ENCODE assay signal across 24 cellular contexts in the genomic region with DNA sequence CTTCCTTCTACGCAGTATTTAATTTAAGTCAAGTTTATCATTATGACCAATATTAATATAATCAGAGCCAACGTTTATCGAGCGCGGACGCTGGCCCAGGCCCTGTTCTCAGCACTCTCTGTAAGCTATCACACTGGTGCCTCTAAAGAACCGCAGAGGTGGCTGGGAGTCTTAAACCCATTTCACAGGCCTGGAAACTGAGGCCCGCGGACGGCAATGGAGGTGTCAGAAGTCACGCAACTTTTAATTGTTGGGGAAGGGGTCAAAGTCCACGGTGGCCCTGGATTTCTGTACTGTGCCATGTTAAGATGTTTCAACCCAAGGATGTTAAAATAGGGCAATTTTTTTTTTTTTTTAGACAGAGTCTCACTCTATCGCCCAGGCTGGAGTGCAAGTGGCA. TPM values are rescaled to one million over a fixed set of nuclear protein-coding genes. Genes with fewer than 3 reads are reported as not detected.
DNase-seq lines count a peak whose midpoint lies in the region; ATAC-seq, FAIRE-seq and TF ChIP-seq lines count a peak whose summit lies in the region.
"Had no signal": no experiment of that assay in that cellular context is flagged by ENCODE, and none has a peak within 500 bp of the region (broad histone marks: within the 10 kb centered on the region; RNA-seq: fewer than 3 reads in every experiment).

No MANE protein-coding gene starts in this region.

- no peaks in the 10 kb centered on the region for H3K4me1 ChIP-seq in HepG2 (ENCODE audit: insufficient read depth, low read length)
- no peaks in the 10 kb centered on the region for H3K4me1 ChIP-seq in right lobe of liver
- H3K4me1 ChIP-seq in K562 (replicated peaks in 1 of 2; ENCODE audit: control insufficient read depth in 2 of 2, insufficient read depth in 2 of 2, low read length in 2 of 2), result peaks cover 0 to 14% of the 10 kb centered on the region in 2 experiments; a peak in 3 of 5 replicates
- H3K4me1 ChIP-seq in gastroesophageal sphincter, result no peaks in the 10 kb centered on the region
- H3K4me1 ChIP-seq in CD4-positive, alpha-beta memory T cell (ENCODE audit: insufficient read depth, low read length), result no peaks in the 10 kb centered on the region
- H3K4me1 ChIP-seq: A549 had no signal

- intact Hi-C loops in HepG2 (cut with micrococcal nuclease; ENCODE audit: unreplicated experiment), result no loop called here
- intact Hi-C loops in right lobe of liver (cut with DNase I), result no loop called here
- intact Hi-C loops in K562 (cut with micrococcal nuclease), result no loop called here
- intact Hi-C loops in CD4-positive, alpha-beta memory T cell (cut with micrococcal nuclease), result no loop called here

- H3K27ac ChIP-seq in HepG2 (ENCODE audit: extremely low read length, insufficient read depth, low read length) (no peak overlapping the region), right lobe of liver (no peak overlapping the region), K562 (ENCODE audit: extremely low read depth, low read depth, low read length) (no peak overlapping the region), gastroesophageal sphincter (no peak overlapping the region)
- H3K27ac ChIP-seq in CD4-positive, alpha-beta memory T cell (ENCODE audit: low read depth, low read length), result no peak overlapping the region
- H3K27ac ChIP-seq: 22Rv1; A549; BLaER1 treated with 17β-estradiol and CSF1 and Interleukin-3, amounts not matched to agents 10 nM and 100 nM; C4-2B had no signal

- ATAC-seq in HepG2 (no peak), right lobe of liver (no peak), K562 (no peak), gastroesophageal sphincter (no peak)
- ATAC-seq: A549 had no signal

- no peak for TF ChIP-seq POLR2A in HepG2 (IDR thresholded peaks at IDR 0.05; ENCODE audit: insufficient read depth in 1 of 2, low read depth in 2 of 2, low read length in 2 of 2)
- TF ChIP-seq POLR2A in right lobe of liver (IDR thresholded peaks at IDR 0.05), result no peak
- no peak for TF ChIP-seq POLR2A in K562 (conservative IDR thresholded peaks at IDR 0.05)
- no peak for TF ChIP-seq POLR2A in gastroesophageal sphincter (IDR thresholded peaks at IDR 0.05)

- POLR2A ChIA-PET in HepG2 (lab: Yijun Ruan, JAX), result no interaction called here
- POLR2A ChIA-PET in K562 (lab: Yijun Ruan, JAX), result no interaction called here
- POLR2A ChIA-PET in CD4-positive, alpha-beta memory T cell (lab: Charles Lee; ENCODE audit: partially characterized antibody), result no interaction called here

- H3K27me3 Mint-ChIP-seq in glutamatergic neuron (ENCODE audit: unreplicated experiment), result peaks cover 11% of the 10 kb centered on the region
- H3K27me3 Mint-ChIP-seq in CD4-positive, alpha-beta memory T cell, result peaks cover 24 to 37% of the 10 kb centered on the region in 2 donors

- peaks cover 5% of the 10 kb centered on the region for H3K9me3 Mint-ChIP-seq in glutamatergic neuron (ENCODE audit: unreplicated experiment)
- no peaks in the 10 kb centered on the region for H3K9me3 Mint-ChIP-seq in CD4-positive, alpha-beta memory T cell
- H3K9me3 Mint-ChIP-seq: CD4-positive, alpha-beta T cell had no signal

- H3K9me3 ChIP-seq in HepG2 (ENCODE audit: low read length) (no peaks in the 10 kb centered on the region), right lobe of liver (no peaks in the 10 kb centered on the region), K562 (replicated peaks; ENCODE audit: control insufficient read depth, insufficient read depth, low read depth, low read length) (no peaks in the 10 kb centered on the region), gastroesophageal sphincter (no peaks in the 10 kb centered on the region)
- no peaks in the 10 kb centered on the region for H3K9me3 ChIP-seq in CD4-positive, alpha-beta memory T cell (ENCODE audit: control insufficient read depth in 1 of 2, low read length in 2 of 2)
- H3K9me3 ChIP-seq: A549; BLaER1 treated with 17β-estradiol and CSF1 and Interleukin-3, amounts not matched to agents 10 nM and 100 nM had no signal

- no peak for TF ChIP-seq RAD21 in HepG2 (CRISPR knock-in tag; IDR thresholded peaks at IDR 0.05)
- TF ChIP-seq RAD21 in K562 (CRISPR knock-in tag; conservative IDR thresholded peaks at IDR 0.05 in 1 of 2, IDR thresholded peaks at IDR 0.05 in 1 of 2), result no peak

- H3K36me3 ChIP-seq in HepG2 (replicated peaks in 1 of 2; ENCODE audit: control insufficient read depth in 1 of 2, insufficient read depth in 2 of 2, low read length in 2 of 2), result peaks cover 0 to 3% of the 10 kb centered on the region in 2 experiments; a peak in 2 of 5 replicates
- no peaks in the 10 kb centered on the region for H3K36me3 ChIP-seq in right lobe of liver
- H3K36me3 ChIP-seq in K562 (ENCODE audit: control insufficient read depth, insufficient read depth, low read length), result no peaks in the 10 kb centered on the region
- H3K36me3 ChIP-seq in gastroesophageal sphincter, result no peaks in the 10 kb centered on the region
- no peaks in the 10 kb centered on the region for H3K36me3 ChIP-seq in CD4-positive, alpha-beta memory T cell (ENCODE audit: insufficient read depth, low read length)
- H3K36me3 ChIP-seq: BLaER1 treated with 17β-estradiol and CSF1 and Interleukin-3, amounts not matched to agents 10 nM and 100 nM had no signal

- H3K9ac ChIP-seq in HepG2 (ENCODE audit: insufficient read depth, low read depth, low read length), result no peak overlapping the region
- no peak overlapping the region for H3K9ac ChIP-seq in K562 (ENCODE audit: insufficient read depth in 1 of 2, low read depth in 2 of 2, low read length in 2 of 2)
- H3K9ac ChIP-seq: BLaER1 treated with 17β-estradiol and CSF1 and Interleukin-3, amounts not matched to agents 10 nM and 100 nM had no signal

- H2AFZ ChIP-seq in HepG2 (ENCODE audit: low read length) (no peak overlapping the region), K562 (ENCODE audit: low read depth, low read length) (no peak overlapping the region)

- DNase-seq in HepG2 (ENCODE audit: low spot score) (no peak), right lobe of liver (no peak), K562 (ENCODE audit: extremely low read depth in 1 of 4, low spot score in 3 of 4) (no peak), glutamatergic neuron (no peak), NCI-H226 (no peak)
- no peak for DNase-seq in CD4-positive, alpha-beta memory T cell
- DNase-seq: AML-193; CD4-positive, alpha-beta T cell; CD8-positive, alpha-beta memory T cell; COR-L47; DMS 273 treated with DMSO at 0.1 percent for 48 hours; DMS153; DMS53; DMS79; DND-41; EL; GDM1 had no signal

- H3K79me2 ChIP-seq in HepG2 (ENCODE audit: insufficient read depth, low read length) (no peaks in the 10 kb centered on the region), K562 (ENCODE audit: control insufficient read depth, insufficient read depth, low read length) (no peaks in the 10 kb centered on the region)

- in situ Hi-C loops in HepG2 (cut with HindIII; ENCODE audit: extremely low pct_ligation_motif_present, low pct_unique_long_range_greater_than_20kb) (no loop called here), K562 (cut with MboI) (no loop called here)

- H3K4me3 ChIP-seq in HepG2 (replicated peaks in 1 of 3; ENCODE audit: insufficient read depth in 1 of 3, low read depth in 2 of 3, low read length in 3 of 3) (no peak overlapping the region), right lobe of liver (no peak overlapping the region), K562 (no peak overlapping the region), gastroesophageal sphincter (no peak overlapping the region)
- no peak overlapping the region for H3K4me3 ChIP-seq in CD4-positive, alpha-beta memory T cell (ENCODE audit: low read length in 2 of 2)
- H3K4me3 ChIP-seq: A549; BLaER1 treated with 17β-estradiol and CSF1 and Interleukin-3, amounts not matched to agents 10 nM and 100 nM had no signal

- 88% methylated on average over 13 of the region's 13 CpGs for WGBS in HepG2 (ENCODE audit: low lambda C conversion rate)
- WGBS in right lobe of liver (ENCODE audit: insufficient coverage, low coverage, low lambda C conversion rate, missing lambda C conversion rate), result 78% methylated on average over 11 of the region's 13 CpGs
- WGBS in K562 (ENCODE audit: insufficient coverage, low coverage, missing lambda C conversion rate), result 66% methylated on average over 13 of the region's 13 CpGs
- 84 to 86% methylated on average over 4 to 12 of the region's 13 CpGs for WGBS in gastroesophageal sphincter (ENCODE audit: low coverage in 1 of 2), 2 donors

- CTCF ChIA-PET in HepG2 (lab: Yijun Ruan, JAX; ENCODE audit: low intra/inter-chr PET ratio, low total read pairs), result no interaction called here
- CTCF ChIA-PET in K562 (lab: Yijun Ruan, JAX; ENCODE audit: low intra/inter-chr PET ratio), result no interaction called here
- CTCF ChIA-PET in CD4-positive, alpha-beta memory T cell (lab: Charles Lee; ENCODE audit: partially characterized antibody), result no interaction called here

- no peak for FAIRE-seq in HepG2 (lab: Jason Lieb, UNC)
- FAIRE-seq in K562 (lab: Jason Lieb, UNC), result no peak
- FAIRE-seq: A549, GM19239 had no signal

- H3K27ac Mint-ChIP-seq in glutamatergic neuron (ENCODE audit: unreplicated experiment), result peak overlapping the region; percentile 86
- no peak overlapping the region for H3K27ac Mint-ChIP-seq in CD4-positive, alpha-beta memory T cell
- H3K27ac Mint-ChIP-seq: B cell; CD4-positive, alpha-beta T cell; CD8-positive, alpha-beta memory T cell had no signal

- no peaks in the 10 kb centered on the region for H3K27me3 ChIP-seq in HepG2 (ENCODE audit: control insufficient read depth in 1 of 2, insufficient read depth in 2 of 2, low read length in 2 of 2)
- no peaks in the 10 kb centered on the region for H3K27me3 ChIP-seq in right lobe of liver
- peaks cover 6 to 23% of the 10 kb centered on the region in 2 experiments; a peak in 4 of 5 replicates for H3K27me3 ChIP-seq in K562 (ENCODE audit: control insufficient read depth in 2 of 2, insufficient read depth in 2 of 2, low read length in 2 of 2)
- peaks cover 28% of the 10 kb centered on the region for H3K27me3 ChIP-seq in gastroesophageal sphincter
- peaks cover 13% of the 10 kb centered on the region for H3K27me3 ChIP-seq in CD4-positive, alpha-beta memory T cell (ENCODE audit: insufficient read depth, low read length)

- TF ChIP-seq CTCF in HepG2 (CRISPR knock-in tag; IDR thresholded peaks at IDR 0.05), result no peak
- TF ChIP-seq CTCF in right lobe of liver (IDR thresholded peaks at IDR 0.05), result no peak
- TF ChIP-seq CTCF in K562 (IDR thresholded peaks at IDR 0.05 in 2 of 3, conservative IDR thresholded peaks at IDR 0.05 in 1 of 3; ENCODE audit: insufficient read depth in 2 of 3, low read depth in 1 of 3, low read length in 3 of 3), result no peak
- TF ChIP-seq CTCF in glutamatergic neuron (IDR thresholded peaks at IDR 0.05; ENCODE audit: partially characterized antibody, unreplicated experiment), result no peak
- TF ChIP-seq CTCF in gastroesophageal sphincter (IDR thresholded peaks at IDR 0.05), result no peak

- H3K4me1 Mint-ChIP-seq in glutamatergic neuron (ENCODE audit: low read depth, unreplicated experiment), result peaks cover 30% of the 10 kb centered on the region
- H3K4me1 Mint-ChIP-seq in CD4-positive, alpha-beta memory T cell, result peaks cover 6 to 9% (median 9%) of the 10 kb centered on the region in 4 donors

- H3K36me3 Mint-ChIP-seq in glutamatergic neuron (ENCODE audit: unreplicated experiment), result no peaks in the 10 kb centered on the region
- H3K36me3 Mint-ChIP-seq in CD4-positive, alpha-beta memory T cell, result no peaks in the 10 kb centered on the region

- H3K9me1 ChIP-seq in K562 (ENCODE audit: control insufficient read depth, insufficient read depth, low read length), result no peaks in the 10 kb centered on the region

- H3K4me2 ChIP-seq in HepG2 (ENCODE audit: low read depth, low read length) (no peak overlapping the region), K562 (ENCODE audit: insufficient read depth, low read length) (no peak overlapping the region)
- H3K4me2 ChIP-seq: A549; BLaER1 treated with 17β-estradiol and CSF1 and Interleukin-3, amounts not matched to agents 10 nM and 100 nM had no signal

- H4K20me1 ChIP-seq in HepG2 (ENCODE audit: insufficient read depth, low read length), result peaks cover 12% of the 10 kb centered on the region; the same call in 1 of the 2 replicates
- H4K20me1 ChIP-seq in K562 (replicated peaks; ENCODE audit: control insufficient read depth, insufficient read depth, low read length), result 0 out of 2 replicates have a peak, but pooled peaks cover 6% of the 10 kb centered on the region

- H3K4me3 Mint-ChIP-seq in glutamatergic neuron (ENCODE audit: unreplicated experiment), result no peak overlapping the region
- no peak overlapping the region for H3K4me3 Mint-ChIP-seq in CD4-positive, alpha-beta memory T cell
- H3K4me3 Mint-ChIP-seq: B cell; CD4-positive, alpha-beta T cell; CD8-positive, alpha-beta memory T cell had no signal

- TF ChIP-seq EP300 in HepG2 (IDR thresholded peaks at IDR 0.05; ENCODE audit: low read depth in 2 of 2, low read length in 2 of 2) (no peak), HepG2 (CRISPR knock-in tag; IDR thresholded peaks at IDR 0.05; ENCODE audit: borderline replicate concordance) (no peak), K562 (IDR thresholded peaks at IDR 0.05; ENCODE audit: low read length) (no peak), gastroesophageal sphincter (IDR thresholded peaks at IDR 0.05) (no peak)

- BruUV-seq in HepG2 (replicated peaks; lab: Mats Ljungman, UMichigan), result no TSS peak
- BruUV-seq in K562 (replicated peaks; lab: Mats Ljungman, UMichigan), result no TSS peak

RNA-seq across cellular contexts. Expression of a gene that starts 8.8 kb away (rescaled TPM):
- total RNA-seq in HepG2 (2016; rRNA removed; fragmentation: Illumina TruSeq; extraction: Trizol) (21.3 and 32.7 TPM in 2 replicates), right lobe of liver (10 to 100 TPM in 5 of 6 experiments, 1 to 10 TPM in 1; 6.1 to 39.9 (median 22.1) TPM), K562 (2014; rRNA removed) (26.4 and 28.0 TPM in 2 replicates), K562 (2014; rRNA removed; fragmentation: Illumina TruSeq; extraction: Trizol) (6.1 and 6.7 TPM in 2 replicates), K562 (2015; rRNA removed; fragmentation: Illumina TruSeq; extraction: Trizol) (14.1 and 15.1 TPM in 2 replicates), K562 (2021) (45.2 and 49.4 TPM in 2 replicates), glutamatergic neuron (ENCODE audit: unreplicated experiment) (1,064 TPM), gastroesophageal sphincter (100 to 1,000 TPM; 142 to 244 (median 223) TPM)
- 8.8 and 10.2 TPM in 2 replicates for total RNA-seq in HepG2 (2016; cell fraction: cytosol; rRNA removed; fragmentation: Illumina TruSeq; extraction: Trizol; ENCODE audit: low read depth)
- total RNA-seq in HepG2 (2016; cell fraction: insoluble cytoplasmic fraction; rRNA removed; fragmentation: Illumina TruSeq; extraction: Trizol), result 17.7 and 32.1 TPM in 2 replicates
- total RNA-seq in HepG2 (2016; cell fraction: membrane; rRNA removed; fragmentation: Illumina TruSeq; extraction: Trizol), result 21.8 and 23.0 TPM in 2 replicates
- 57.4 and 62.6 TPM in 2 replicates for total RNA-seq in HepG2 (2016; cell fraction: nucleus; rRNA removed; fragmentation: Illumina TruSeq; extraction: Trizol)
- polyA plus RNA-seq in HepG2 (2011; rRNA removed) (43.9 and 63.5 TPM in 2 replicates), K562 (2011; rRNA removed) (14.9 and 17.4 TPM in 2 replicates), K562 (2014; fragmentation: Illumina TruSeq; extraction: Trizol) (8.3 and 10.7 TPM in 2 replicates), K562 (2014; fragmentation: Nextera tagmentation; extraction: Ambion mirVana) (1 to 10 TPM; 1.1 to 1.2 TPM), K562 (2014; rRNA removed) (26.9 and 27.4 TPM in 2 replicates)
- polyA plus RNA-seq in HepG2 (2011; cell fraction: cytosol; rRNA removed), result 36.8 and 40.6 TPM in 2 replicates
- polyA plus RNA-seq in HepG2 (2011; cell fraction: nucleus; rRNA removed), result 194 and 221 TPM in 2 replicates
- 24.6 and 49.4 TPM in 2 replicates for polyA plus RNA-seq in HepG2 (2012)
- 4.6 and 4.7 TPM in 2 replicates for polyA plus RNA-seq in HepG2 (2016; cell fraction: cytosol; fragmentation: Illumina TruSeq; extraction: Trizol; ENCODE audit: low read depth)
- 8.4 and 10.5 TPM in 2 replicates for polyA plus RNA-seq in HepG2 (2016; cell fraction: insoluble cytoplasmic fraction; fragmentation: Illumina TruSeq; extraction: Trizol; ENCODE audit: low read depth)
- polyA plus RNA-seq in HepG2 (2016; cell fraction: membrane; fragmentation: Illumina TruSeq; extraction: Trizol; ENCODE audit: low read depth), result 5.1 and 5.2 TPM in 2 replicates
- 68.7 and 77.5 TPM in 2 replicates for polyA plus RNA-seq in HepG2 (2016; cell fraction: nucleus; fragmentation: Illumina TruSeq; extraction: Trizol; ENCODE audit: insufficient read depth, low read depth)
- polyA minus RNA-seq in HepG2 (2011; rRNA and poly(A)+ RNA removed; ENCODE audit: low replicate concordance), result 65.7 and 175 TPM in 2 replicates
- polyA minus RNA-seq in HepG2 (2011; cell fraction: cytosol; rRNA and poly(A)+ RNA removed), result 79.6 and 103 TPM in 2 replicates
- polyA minus RNA-seq in HepG2 (2011; cell fraction: nucleus; rRNA and poly(A)+ RNA removed), result 55.6 and 71.9 TPM in 2 replicates
- 79.8 and 180 TPM in 2 replicates for total RNA-seq in K562 (2011; cell fraction: chromatin; rRNA removed; ENCODE audit: low replicate concordance)
- total RNA-seq in K562 (2011; cell fraction: nucleolus; rRNA removed), result 97.4 and 130 TPM in 2 replicates
- 85.8 and 89.2 TPM in 2 replicates for total RNA-seq in K562 (2011; cell fraction: nucleoplasm; rRNA removed)
- polyA plus RNA-seq in K562 (2011; cell fraction: cytosol; rRNA removed), result 14.3 and 32.7 TPM in 2 replicates
- polyA plus RNA-seq in K562 (2011; cell fraction: nucleus; rRNA removed), result 54.1 and 106 TPM in 2 replicates
- 23.1 and 29.5 TPM in 2 replicates for polyA plus RNA-seq in K562 (2012)
- polyA minus RNA-seq in K562 (2011; rRNA and poly(A)+ RNA removed), result 11.5 and 28.9 TPM in 2 replicates
- polyA minus RNA-seq in K562 (2011; cell fraction: cytosol; rRNA and poly(A)+ RNA removed), result 41.9 and 44.2 TPM in 2 replicates
- 27.2 and 33.5 TPM in 2 replicates for polyA minus RNA-seq in K562 (2011; cell fraction: nucleus; rRNA and poly(A)+ RNA removed)
- under 1 TPM; 0.20 to 0.30 TPM for total RNA-seq in CD4-positive, alpha-beta memory T cell
- under 1 TPM in 1 of 2 donors, not detected in 1; 0.26 TPM for polyA plus RNA-seq in CD4-positive, alpha-beta memory T cell

Comparison
In these comparisons a context has a peak if more than half of its experiments do, and no peak if none do; other contexts are left out.
1. RNA of a gene that starts 8.8 kb away (total RNA-seq): 1,064 TPM in glutamatergic neuron (single experiment), 142 to 244 TPM in gastroesophageal sphincter, 8.8 to 62.6 TPM in HepG2, 6.1 to 180 TPM in K562 and 6.1 to 39.9 TPM in right lobe of liver; 0.20 to 0.30 TPM in CD4-positive, alpha-beta memory T cell; every median in the first group is over 4 times any median in the second.